In the genomic region with DNA sequence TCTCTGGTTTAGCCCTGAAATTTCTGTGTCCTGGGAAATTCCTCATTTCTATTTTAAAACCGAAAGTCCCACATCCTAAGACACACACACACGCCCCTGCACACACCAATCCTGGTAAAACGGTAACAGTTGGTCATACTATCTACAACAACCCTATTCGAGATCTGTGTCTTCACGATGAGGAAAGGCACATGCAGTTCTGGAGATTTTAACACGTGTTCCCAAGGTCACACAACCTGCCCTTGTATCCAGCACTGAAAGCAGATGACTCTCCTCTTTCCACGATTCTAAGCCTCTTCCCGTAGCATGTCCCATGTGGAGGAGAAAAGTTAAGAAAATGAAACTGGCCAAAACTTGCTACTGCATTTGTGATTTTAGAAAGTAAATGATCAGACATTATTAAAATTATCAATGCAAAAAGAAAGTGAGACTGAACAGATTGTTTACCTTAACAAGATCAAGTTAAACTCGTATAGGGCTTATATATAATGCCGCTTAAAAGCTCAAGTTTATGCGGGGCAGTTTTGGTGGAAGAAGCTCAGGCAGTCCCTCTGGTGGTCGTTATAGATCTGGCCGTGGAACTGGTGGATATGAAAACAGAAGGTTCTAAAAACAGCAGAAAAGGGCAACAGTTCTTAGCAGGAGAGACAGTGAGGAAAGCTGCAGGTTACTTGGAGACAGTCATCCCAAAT, we compare ENCODE assay signal across 11 cellular contexts. TPM values are rescaled to one million over a fixed set of nuclear protein-coding genes. Genes with fewer than 3 reads are reported as not detected.
DNase-seq lines count a peak whose midpoint lies in the region; ATAC-seq and TF ChIP-seq lines count a peak whose summit lies in the region.
"Had no signal": no experiment of that assay in that cellular context is flagged by ENCODE, and none has a peak within 500 bp of the region (broad histone marks: within the 10 kb centered on the region; RNA-seq: fewer than 3 reads in every experiment).

No MANE protein-coding gene starts in this region.

- no CpG with 5 or more reads among the region's 13 CpGs for WGBS in mesendoderm (ENCODE audit: extremely low coverage, insufficient coverage, low lambda C conversion rate)

- H3K27me3 Mint-ChIP-seq in CD14-positive monocyte (ENCODE audit: low read depth in 3 of 3): peaks cover 10 to 15% (median 12%) of the 10 kb centered on the region in 3 donors

- H3K36me3 Mint-ChIP-seq in CD14-positive monocyte: no peaks in the 10 kb centered on the region

- no peaks in the 10 kb centered on the region for H3K36me3 ChIP-seq in mesendoderm (ENCODE audit: control insufficient read depth, insufficient read depth, low read length)
- H3K36me3 ChIP-seq: neutrophil had no signal

- peak overlapping the region; percentile 7 for H3K4ac ChIP-seq in mesendoderm (ENCODE audit: low read depth, low read length)

- H4K5ac ChIP-seq in mesendoderm (ENCODE audit: low read length): no peak overlapping the region

- H2BK120ac ChIP-seq in mesendoderm (ENCODE audit: low read depth, low read length): no peak overlapping the region

- H3K9ac ChIP-seq in mesendoderm (ENCODE audit: low read length): no peak overlapping the region

- no peaks in the 10 kb centered on the region for H3K79me2 ChIP-seq in mesendoderm (ENCODE audit: control insufficient read depth, insufficient read depth, low read length)

- DNase-seq in CD14-positive monocyte (ENCODE audit: low spot score) (no peak), KG1 (lab: John Stamatoyannopoulos, UW) (peak; percentile 30), mesendoderm (peak; percentile 47), DMS53 treated with DMSO at 0.1 percent for 48 hours (lab: John Stamatoyannopoulos, UW; ENCODE audit: unreplicated experiment) (no peak), posterior vena cava (ENCODE audit: low spot score) (no peak), GM03348 (ENCODE audit: low spot score) (no peak)
- DNase-seq: activated gamma-delta T cell, foreskin keratinocyte had no signal

- no peak overlapping the region for H2BK5ac ChIP-seq in mesendoderm (ENCODE audit: low read length)

- H3K18ac ChIP-seq in mesendoderm (ENCODE audit: low read length): peak overlapping the region; percentile 89

- no peak overlapping the region for H3K4me2 ChIP-seq in mesendoderm (ENCODE audit: low read length)

- H3K4me3 Mint-ChIP-seq in CD14-positive monocyte: peak overlapping the region in 1 of 2 donors; percentile 28

- no peak overlapping the region for H2BK15ac ChIP-seq in mesendoderm (replicated peaks; ENCODE audit: low read depth)

- H3K56ac ChIP-seq in mesendoderm (ENCODE audit: low read length): peak overlapping the region; percentile 34

- no peak overlapping the region for H3K23ac ChIP-seq in mesendoderm (ENCODE audit: low read length)

- peaks cover 20% of the 10 kb centered on the region for H3K4me1 Mint-ChIP-seq in CD14-positive monocyte

- no peak overlapping the region for H2AK5ac ChIP-seq in mesendoderm (ENCODE audit: low read length)

- no peaks in the 10 kb centered on the region for H3K27me3 ChIP-seq in mesendoderm (ENCODE audit: insufficient read depth, low read length, poor library complexity)
- H3K27me3 ChIP-seq: foreskin keratinocyte had no signal

- ATAC-seq in GM19397 (IDR thresholded peaks at IDR 0.05; ENCODE audit: unreplicated experiment): no peak
- ATAC-seq: foreskin keratinocyte had no signal

- H3K27ac ChIP-seq in VCaP (peak overlapping the region; percentile 19; the same call in 1 of the 2 replicates), mesendoderm (ENCODE audit: low read depth, low read length) (no peak overlapping the region)
- H3K27ac ChIP-seq: foreskin keratinocyte, neutrophil had no signal

- H3K79me1 ChIP-seq in mesendoderm (ENCODE audit: low read length): no peaks in the 10 kb centered on the region

- no peaks in the 10 kb centered on the region for H3K9me3 Mint-ChIP-seq in CD14-positive monocyte

- intact Hi-C loops in CD14-positive monocyte (cut with micrococcal nuclease) (loop anchor here (2.0 kb wide), 2 partner anchors 124 to 238 kb away; no protein-coding TSS in a partner anchor), posterior vena cava (cut with DNase I) (no loop called here)

- H3K27ac Mint-ChIP-seq in CD14-positive monocyte: no peak overlapping the region

- H4K8ac ChIP-seq in mesendoderm (ENCODE audit: low read depth, low read length): no peak overlapping the region

- TF ChIP-seq CTCF in CD14-positive monocyte (IDR thresholded peaks at IDR 0.05) (peak; percentile 22), VCaP (conservative IDR thresholded peaks at IDR 0.05) (peak; percentile 76)

- peaks cover 3% of the 10 kb centered on the region for H3K4me1 ChIP-seq in mesendoderm (ENCODE audit: control insufficient read depth, low read depth, low read length)
- H3K4me1 ChIP-seq: foreskin keratinocyte had no signal

- no peak overlapping the region for H3K4me3 ChIP-seq in mesendoderm (ENCODE audit: low read length)

RNA-seq across cellular contexts. Expression of a gene that starts 32.7 kb away (rescaled TPM):
- 100 to 1,000 TPM in 1 of 2 donors, 1 to 10 TPM in 1; 3.7 to 137 TPM for polyA plus RNA-seq in CD14-positive monocyte
- 1.4 TPM for polyA plus RNA-seq in mesendoderm (2013, experiment 1 of 2)
- 1.7 TPM for polyA plus RNA-seq in mesendoderm (2013, experiment 2 of 2)
- total RNA-seq in posterior vena cava: under 1 TPM in 1 of 2 donors, not detected in 1; 0.60 TPM
- total RNA-seq: foreskin keratinocyte had no signal
- polyA plus RNA-seq: foreskin keratinocyte had no signal

RNA-seq across cellular contexts. Expression of a gene that starts 39.6 kb away (rescaled TPM):
- polyA plus RNA-seq in CD14-positive monocyte: under 1 TPM in 1 of 2 donors, not detected in 1; 0.18 TPM
- 0.20 TPM for polyA plus RNA-seq in mesendoderm (2013, experiment 1 of 2)
- 0.20 TPM for polyA plus RNA-seq in mesendoderm (2013, experiment 2 of 2)
- total RNA-seq in posterior vena cava: not detected
- total RNA-seq: foreskin keratinocyte had no signal
- polyA plus RNA-seq: foreskin keratinocyte had no signal

RNA-seq across cellular contexts. Expression of a gene that starts 50.1 kb away (rescaled TPM):
- polyA plus RNA-seq in CD14-positive monocyte: 1 to 10 TPM in 1 of 2 donors, not detected in 1; 1.2 TPM
- polyA plus RNA-seq in mesendoderm (2013, experiment 1 of 2): not detected
- polyA plus RNA-seq in mesendoderm (2013, experiment 2 of 2): not detected
- total RNA-seq in posterior vena cava: not detected
- total RNA-seq: foreskin keratinocyte had no signal
- polyA plus RNA-seq: foreskin keratinocyte had no signal

Comparison
In these comparisons a context has a peak if more than half of its experiments do, and no peak if none do; other contexts are left out.
1. DNase-seq: peak in KG1 (single experiment) and mesendoderm (single experiment); none in CD14-positive monocyte (single experiment), DMS53 treated with DMSO at 0.1 percent for 48 hours (single experiment), posterior vena cava (single experiment) and GM03348 (single experiment).
2. intact Hi-C loops: an anchor here in CD14-positive monocyte (2.0 kb wide); none called in posterior vena cava.